In genomic region chr14:70442750-70443149, GRCh38 we compare ENCODE assay signal across 22 cellular contexts. TPM values are rescaled to one million over a fixed set of nuclear protein-coding genes. Genes with fewer than 3 reads are reported as not detected.
DNase-seq lines count a peak whose midpoint lies in the region; ATAC-seq, FAIRE-seq and TF ChIP-seq lines count a peak whose summit lies in the region.
"Had no signal": no experiment of that assay in that cellular context is flagged by ENCODE, and none has a peak within 500 bp of the region (broad histone marks: within the 10 kb centered on the region; RNA-seq: fewer than 3 reads in every experiment).

No MANE protein-coding gene starts in this region.

- H3K4me3 ChIP-seq in HCT116 (replicated peaks in 1 of 2; ENCODE audit: low read depth in 1 of 2, low read length in 2 of 2) (no peak overlapping the region), NB4 (ENCODE audit: low read depth, low read length) (no peak overlapping the region), H1 (ENCODE audit: extremely low read depth in 1 of 4, insufficient read depth in 2 of 4, low read depth in 3 of 4, low read length in 4 of 4) (no peak overlapping the region), osteoblast (ENCODE audit: insufficient read depth, low read length) (no peak overlapping the region), right lobe of liver (no peak overlapping the region)
- H3K4me3 ChIP-seq: SK-N-MC had no signal

- H4K20me1 ChIP-seq in HCT116 (ENCODE audit: insufficient read depth) (no peaks in the 10 kb centered on the region), H1 (replicated peaks in 1 of 2; ENCODE audit: control insufficient read depth in 1 of 2, insufficient read depth in 2 of 2, low read length in 2 of 2) (no peaks in the 10 kb centered on the region), osteoblast (ENCODE audit: insufficient read depth, low read length) (no peaks in the 10 kb centered on the region)

- no peak overlapping the region for H2BK5ac ChIP-seq in H1 (ENCODE audit: low read depth, low read length)

- CTCF ChIA-PET in HCT116 (lab: Charles Lee) = no interaction called here
- CTCF ChIA-PET in H1 (lab: Charles Lee; ENCODE audit: partially characterized antibody) = no interaction called here

- H3K27me3 ChIP-seq in HCT116 (ENCODE audit: insufficient read depth, low read length) = no peaks in the 10 kb centered on the region
- no peaks in the 10 kb centered on the region for H3K27me3 ChIP-seq in H1 (replicated peaks in 1 of 4; ENCODE audit: control insufficient read depth in 3 of 4, extremely low read depth in 1 of 4, insufficient read depth in 3 of 4, low read length in 3 of 4)
- no peaks in the 10 kb centered on the region for H3K27me3 ChIP-seq in osteoblast (ENCODE audit: insufficient read depth, low read length)
- no peaks in the 10 kb centered on the region for H3K27me3 ChIP-seq in right lobe of liver
- H3K27me3 ChIP-seq: BE2C had no signal

- H4K91ac ChIP-seq in H1 (replicated peaks; ENCODE audit: insufficient read length, low read length) = no peak overlapping the region

- TF ChIP-seq POLR2A in HCT116 (IDR thresholded peaks at IDR 0.05; ENCODE audit: borderline replicate concordance, extremely low read depth, insufficient read depth, insufficient read length) (no peak), NB4 (IDR thresholded peaks at IDR 0.05; ENCODE audit: extremely low read depth, insufficient read length) (no peak), H1 (IDR thresholded peaks at IDR 0.05; ENCODE audit: control extremely low read depth in 1 of 2, low read depth in 2 of 2, low read length in 2 of 2) (no peak), right lobe of liver (IDR thresholded peaks at IDR 0.05) (no peak)

- H3K36me3 ChIP-seq in HCT116 (ENCODE audit: control insufficient read depth in 1 of 2, insufficient read depth in 2 of 2, low read length in 2 of 2) (no peaks in the 10 kb centered on the region), H1 (ENCODE audit: control insufficient read depth in 2 of 4, insufficient read depth in 4 of 4, low read length in 3 of 4) (peaks cover 0 to 15% (median 0%) of the 10 kb centered on the region in 4 experiments; a peak in 3 of 8 replicates), osteoblast (ENCODE audit: insufficient read depth, low read length) (no peaks in the 10 kb centered on the region), right lobe of liver (no peaks in the 10 kb centered on the region)
- H3K36me3 ChIP-seq: BE2C had no signal

- 93% methylated on average over 4 of the region's 4 CpGs; no CpG with 5 or more reads in 1 of the 2 experiments for WGBS in H1 (ENCODE audit: extremely low coverage in 1 of 2, insufficient coverage in 1 of 2, insufficient read length in 1 of 2, insufficient replicate concordance in 2 of 2, low coverage in 1 of 2, low lambda C conversion rate in 2 of 2, missing lambda C conversion rate in 1 of 2), 2 experiments
- 91% methylated on average over 4 of the region's 4 CpGs for WGBS in right lobe of liver (ENCODE audit: insufficient coverage, low coverage, low lambda C conversion rate, missing lambda C conversion rate)

- H2BK120ac ChIP-seq in H1 (replicated peaks; ENCODE audit: low read depth, low read length) = no peak overlapping the region

- H2BK20ac ChIP-seq in H1 (ENCODE audit: low read length) = no peak overlapping the region

- H4K5ac ChIP-seq in H1 (ENCODE audit: insufficient read length, low read depth, low read length) = no peak overlapping the region

- H3K9me3 ChIP-seq in HCT116 (ENCODE audit: control insufficient read depth in 1 of 2, insufficient read depth in 1 of 2, low read depth in 1 of 2, low read length in 2 of 2) = peaks cover 12 to 16% of the 10 kb centered on the region in 2 experiments; a peak in 3 of 4 replicates
- peaks cover 60 to 64% of the 10 kb centered on the region in 2 experiments for H3K9me3 ChIP-seq in H1 (ENCODE audit: insufficient read depth in 2 of 2, low read depth in 1 of 2, low read length in 1 of 2)
- H3K9me3 ChIP-seq in osteoblast (ENCODE audit: low read depth, low read length) = peaks cover 6% of the 10 kb centered on the region
- H3K9me3 ChIP-seq in right lobe of liver = peaks cover 0 to 8% (median 0%) of the 10 kb centered on the region in 4 donors

- TF ChIP-seq CTCF in HCT116 (IDR thresholded peaks at IDR 0.05 in 2 of 3, conservative IDR thresholded peaks at IDR 0.05 in 1 of 3; ENCODE audit: borderline replicate concordance in 1 of 3, insufficient read depth in 1 of 3, low read depth in 2 of 3, low read length in 2 of 3) (no peak), NB4 (IDR thresholded peaks at IDR 0.05; ENCODE audit: low read depth, low read length) (no peak), H1 (IDR thresholded peaks at IDR 0.05; ENCODE audit: control extremely low read depth in 1 of 3, insufficient read depth in 1 of 3, low read depth in 1 of 3, low read length in 3 of 3) (no peak), osteoblast (IDR thresholded peaks at IDR 0.05; ENCODE audit: extremely low read depth, low read depth, low read length) (no peak), right lobe of liver (IDR thresholded peaks at IDR 0.05) (no peak)

- no peak overlapping the region for H3K4me2 ChIP-seq in HCT116 (ENCODE audit: low read length)
- no peak overlapping the region for H3K4me2 ChIP-seq in H1 (ENCODE audit: insufficient read depth in 1 of 2, low read depth in 2 of 2, low read length in 2 of 2)
- H3K4me2 ChIP-seq in osteoblast (ENCODE audit: insufficient read depth, low read length) = no peak overlapping the region

- no peak overlapping the region for H3K23ac ChIP-seq in H1 (ENCODE audit: insufficient read length)

- peak; percentile 10 for DNase-seq in HCT116 (ENCODE audit: low read depth, low spot score)
- DNase-seq in NB4 (ENCODE audit: low read depth) = peak; percentile 11
- DNase-seq in H1 (ENCODE audit: low read depth in 1 of 2, low spot score in 2 of 2) = no peak
- peak; percentile 49 for DNase-seq in osteoblast (ENCODE audit: insufficient read length, low spot score, missing footprints)
- DNase-seq in amniotic stem cell (lab: John Stamatoyannopoulos, UW) = no peak
- DNase-seq in right lobe of liver = no peak
- DNase-seq: BE2C; CD4-positive, CD25-positive, alpha-beta regulatory T cell; DMS79 treated with DMSO at 0.1 percent for 48 hours; KG1; NCI-H1417; NCI-H187; NCI-H446; NCI-H526; PC-3; Right ventricle myocardium superior had no signal

- H3K9me2 ChIP-seq in HCT116 (ENCODE audit: insufficient read depth) = no peaks in the 10 kb centered on the region

- H3K18ac ChIP-seq in H1 (ENCODE audit: extremely low read depth, low read length) = no peak overlapping the region

- H3K79me1 ChIP-seq in H1 (ENCODE audit: low read depth, low read length) = no peaks in the 10 kb centered on the region

- intact Hi-C loops in HCT116 (cut with micrococcal nuclease) = no loop called here
- intact Hi-C loops in right lobe of liver (cut with DNase I) = no loop called here

- no peak overlapping the region for H4K8ac ChIP-seq in H1 (ENCODE audit: extremely low read depth, insufficient read depth, low read length)

- H3K9ac ChIP-seq in HCT116 (ENCODE audit: low read length) (no peak overlapping the region), H1 (replicated peaks in 1 of 4; ENCODE audit: extremely low read depth in 1 of 4, low read depth in 3 of 4, low read length in 3 of 4) (no peak overlapping the region)

- POLR2A ChIA-PET in HCT116 (lab: Charles Lee) (no interaction called here), H1 (lab: Charles Lee; ENCODE audit: partially characterized antibody) (no interaction called here)

- RAD21 ChIA-PET in HCT116 (lab: Charles Lee; ENCODE audit: low non-redundant PET in 1 of 2, low total read pairs in 2 of 2, uncharacterized antibody in 2 of 2, unreplicated experiment in 2 of 2) = no interaction called here

- no peak overlapping the region for H3K56ac ChIP-seq in H1 (replicated peaks; ENCODE audit: insufficient read length, low read depth, low read length)

- BruUV-seq in HCT116 (replicated peaks; lab: Mats Ljungman, UMichigan) = no TSS peak

- no peak overlapping the region for H2AK5ac ChIP-seq in H1 (ENCODE audit: low read depth, low read length)

- TF ChIP-seq EP300 in H1 (IDR thresholded peaks at IDR 0.05; ENCODE audit: borderline replicate concordance in 1 of 2, low read depth in 2 of 2, low read length in 2 of 2) = peak in 1 of 2 experiments; percentile 55; a peak in 1 of 3 replicates

- H3K27ac ChIP-seq in HCT116 (ENCODE audit: low read depth, low read length) = no peak overlapping the region
- H3K27ac ChIP-seq in H1 (ENCODE audit: low read depth, low read length) = no peak overlapping the region
- H3K27ac ChIP-seq in osteoblast (ENCODE audit: low read depth, low read length) = no peak overlapping the region
- H3K27ac ChIP-seq in right lobe of liver = no peak overlapping the region
- H3K27ac ChIP-seq: SK-N-MC had no signal

- H3K23me2 ChIP-seq in H1 (ENCODE audit: low read depth, low read length) = no peaks in the 10 kb centered on the region

- peak; percentile 7 for FAIRE-seq in H1 (lab: Jason Lieb, UNC)
- FAIRE-seq: GM18507, GM19239, HepG2 had no signal

- H2AFZ ChIP-seq in HCT116 (ENCODE audit: low read depth, low read length, poor library complexity, severe bottlenecking) (no peak overlapping the region), H1 (ENCODE audit: low read length) (no peak overlapping the region), osteoblast (ENCODE audit: low read length) (no peak overlapping the region)

- no peak overlapping the region for H3K4ac ChIP-seq in H1 (replicated peaks; ENCODE audit: insufficient read length, low read depth, low read length)

- H3K79me2 ChIP-seq in HCT116 (ENCODE audit: insufficient read depth, low read length) (no peaks in the 10 kb centered on the region), H1 (ENCODE audit: control insufficient read depth in 1 of 2, insufficient read depth in 2 of 2, low read length in 2 of 2) (no peaks in the 10 kb centered on the region), osteoblast (ENCODE audit: insufficient read depth, low read length) (no peaks in the 10 kb centered on the region)

- H2BK15ac ChIP-seq in H1 (ENCODE audit: low read length) = no peak overlapping the region

- no peak for ATAC-seq in HCT116
- no peak for ATAC-seq in HG03159 (IDR thresholded peaks at IDR 0.05; ENCODE audit: unreplicated experiment)
- no peak for ATAC-seq in right lobe of liver
- ATAC-seq: HepG2, PC-3 had no signal

- no peak overlapping the region for H2BK12ac ChIP-seq in H1 (ENCODE audit: low read depth, low read length)

- H3K14ac ChIP-seq in H1 (ENCODE audit: insufficient read length) = no peak overlapping the region

- TF ChIP-seq RAD21 in HCT116 (IDR thresholded peaks at IDR 0.05; ENCODE audit: low read depth) = no peak
- no peak for TF ChIP-seq RAD21 in H1 (IDR thresholded peaks at IDR 0.05 in 1 of 2, conservative IDR thresholded peaks at IDR 0.05 in 1 of 2; ENCODE audit: low read depth in 2 of 2, low read length in 2 of 2)

- H3K4me1 ChIP-seq in HCT116 (ENCODE audit: control insufficient read depth in 1 of 2, insufficient read depth in 2 of 2, low read length in 2 of 2) (no peaks in the 10 kb centered on the region), H1 (replicated peaks in 1 of 4; ENCODE audit: control insufficient read depth in 3 of 4, insufficient read depth in 4 of 4, low read length in 3 of 4) (no peaks in the 10 kb centered on the region), osteoblast (ENCODE audit: insufficient read depth, low read length) (no peaks in the 10 kb centered on the region), right lobe of liver (no peaks in the 10 kb centered on the region)
- H3K4me1 ChIP-seq: BE2C had no signal

RNA-seq across cellular contexts. Expression of gene ADAM21, which starts 9.2 kb away (rescaled TPM):
- total RNA-seq in HCT116 (2021; ENCODE audit: unreplicated experiment) (0.98 TPM), osteoblast (under 0.01 TPM in 1 of 2 replicates, not detected in the other), right lobe of liver (under 1 TPM in 2 of 6 experiments, not detected in 4; 0.12 to 0.17 TPM)
- polyA plus RNA-seq in HCT116 (2012) = 0.74 and 0.91 TPM in 2 replicates
- total RNA-seq in H1 (2021; fragmentation: NEBNext Ultra II Directional; extraction: Animal tissue kit (Norgen Biotek cat#: 25700)) = not detected in 2 replicates
- polyA plus RNA-seq in H1 (2011; rRNA removed) = 0.03 and 0.09 TPM in 2 replicates
- 0.05 TPM for polyA plus RNA-seq in H1 (2011; cell fraction: cytosol; rRNA removed)
- 0.06 TPM for polyA plus RNA-seq in H1 (2011; cell fraction: nucleus; rRNA removed)
- polyA plus RNA-seq in H1 (2012, experiment 1 of 2) = 0.12 to 0.23 TPM (median 0.16 TPM) in 4 replicates
- polyA plus RNA-seq in H1 (2012, experiment 2 of 2) = not detected
- 0.10 TPM for polyA plus RNA-seq in H1 (2013, experiment 1 of 2)
- polyA plus RNA-seq in H1 (2013, experiment 2 of 2) = 0.11 TPM
- 0.25 and 0.27 TPM in 2 replicates for polyA minus RNA-seq in H1 (2011; rRNA and poly(A)+ RNA removed)
- polyA minus RNA-seq in H1 (2011; cell fraction: cytosol; rRNA and poly(A)+ RNA removed) = not detected
- not detected for polyA minus RNA-seq in H1 (2011; cell fraction: nucleus; rRNA and poly(A)+ RNA removed)
- total RNA-seq: A673; CD4-positive, CD25-positive, alpha-beta regulatory T cell had no signal

RNA-seq across cellular contexts. Expression of gene SYNJ2BP, which starts 25.9 kb away (rescaled TPM):
- 19.0 TPM for total RNA-seq in HCT116 (2021; ENCODE audit: unreplicated experiment)
- 4.0 and 6.7 TPM in 2 replicates for polyA plus RNA-seq in HCT116 (2012)
- total RNA-seq in H1 (2021; fragmentation: NEBNext Ultra II Directional; extraction: Animal tissue kit (Norgen Biotek cat#: 25700)) = 29.7 and 30.6 TPM in 2 replicates
- polyA plus RNA-seq in H1 (2011; rRNA removed) = 5.8 and 9.6 TPM in 2 replicates
- polyA plus RNA-seq in H1 (2011; cell fraction: cytosol; rRNA removed) = 12.2 TPM
- 13.6 TPM for polyA plus RNA-seq in H1 (2011; cell fraction: nucleus; rRNA removed)
- 11.6 to 22.8 TPM (median 15.3 TPM) in 4 replicates for polyA plus RNA-seq in H1 (2012, experiment 1 of 2)
- 5.7 TPM for polyA plus RNA-seq in H1 (2012, experiment 2 of 2)
- polyA plus RNA-seq in H1 (2013, experiment 1 of 2) = 24.7 TPM
- polyA plus RNA-seq in H1 (2013, experiment 2 of 2) = 23.0 TPM
- 14.4 and 25.8 TPM in 2 replicates for polyA minus RNA-seq in H1 (2011; rRNA and poly(A)+ RNA removed)
- polyA minus RNA-seq in H1 (2011; cell fraction: cytosol; rRNA and poly(A)+ RNA removed) = 6.5 TPM
- polyA minus RNA-seq in H1 (2011; cell fraction: nucleus; rRNA and poly(A)+ RNA removed) = 31.6 TPM
- 21.0 and 21.8 TPM in 2 replicates for total RNA-seq in osteoblast
- 10 to 100 TPM; 15.9 to 26.9 (median 21.1) TPM for total RNA-seq in right lobe of liver

Comparison
In these comparisons a context has a peak if more than half of its experiments do, and no peak if none do; other contexts are left out.
1. DNase-seq: peak in HCT116 (single experiment), NB4 (single experiment) and osteoblast (single experiment); none in H1 (0 of 2), amniotic stem cell (single experiment) and right lobe of liver (0 of 3).